8 cellular contexts compared by ENCODE assay signal in the genomic region with DNA sequence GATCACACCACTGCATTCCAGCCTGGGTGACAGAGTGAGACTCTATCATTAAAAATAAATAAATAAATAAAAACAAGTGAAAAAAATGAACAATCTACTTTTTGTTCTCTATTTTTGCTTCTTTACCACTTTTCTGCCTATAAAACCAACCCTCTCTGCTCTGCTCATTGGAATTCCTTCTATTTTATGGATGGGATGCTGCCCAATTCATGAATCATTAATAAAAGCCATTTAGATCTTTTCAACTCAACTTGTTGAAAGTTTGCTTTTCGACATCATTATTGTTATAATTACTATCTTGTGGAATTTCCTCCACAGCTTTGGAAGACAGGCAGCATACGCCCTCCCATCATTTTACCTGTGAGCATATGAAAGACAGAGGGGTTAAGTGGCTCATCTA.
"Had no signal": no experiment of that assay in that cellular context is flagged by ENCODE, and none has a peak within 500 bp of the region (broad histone marks: within the 10 kb centered on the region; RNA-seq: fewer than 3 reads in every experiment).

No MANE protein-coding gene starts in this region.

- ATAC-seq: GM12878 had no signal

- FAIRE-seq: G401.6, GM12878, GM12891, GM12892, GM18507, GM19239 had no signal

- H3K4me3 ChIP-seq: GM12878 had no signal

- DNase-seq: GDM1, GF-D8 had no signal
